ENCODE assay signal across 10 cellular contexts in the genomic region with DNA sequence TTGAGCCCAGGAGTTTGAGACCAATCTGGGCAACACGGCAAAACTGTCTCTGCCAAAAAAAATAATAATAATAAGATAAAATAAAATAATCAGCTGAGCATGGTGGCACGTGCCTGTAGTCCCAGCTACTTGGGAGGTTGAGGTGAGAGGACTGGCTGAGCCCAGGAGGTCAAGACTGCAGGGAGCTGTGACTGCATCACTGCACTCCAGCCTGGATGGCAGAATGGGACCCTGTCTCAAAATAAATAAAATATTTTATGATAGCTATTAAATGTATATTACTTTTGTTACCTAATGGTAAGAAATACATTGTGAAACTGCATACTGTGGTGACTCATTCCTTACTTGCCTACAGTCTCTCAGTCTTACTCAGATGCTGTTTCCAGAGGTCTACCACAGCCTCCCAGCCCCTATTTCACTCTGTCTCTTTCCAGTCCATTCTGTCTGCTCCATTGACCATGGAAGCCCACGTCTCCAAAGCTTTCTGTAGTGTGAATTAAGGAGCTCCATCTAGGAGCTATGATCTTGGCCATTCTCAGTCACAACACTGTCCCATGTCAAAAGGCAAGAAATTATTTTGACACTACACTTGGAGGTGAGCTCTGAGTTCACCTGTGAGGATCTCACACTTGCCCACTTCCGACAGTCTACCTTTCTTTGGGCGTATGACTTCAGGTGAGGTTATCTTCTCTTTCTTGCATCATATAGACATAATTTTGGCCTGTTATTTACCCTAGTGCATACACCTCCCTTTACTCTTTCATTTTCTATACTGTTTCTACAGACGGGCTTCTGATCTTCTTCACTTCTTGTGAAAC. TPM values are rescaled to one million over a fixed set of nuclear protein-coding genes. Genes with fewer than 3 reads are reported as not detected.
DNase-seq lines count a peak whose midpoint lies in the region; ATAC-seq lines count a peak whose summit lies in the region.
"Had no signal": no experiment of that assay in that cellular context is flagged by ENCODE, and none has a peak within 500 bp of the region (broad histone marks: within the 10 kb centered on the region; RNA-seq: fewer than 3 reads in every experiment).

No MANE protein-coding gene starts in this region.

- no peak overlapping the region for H3K18ac ChIP-seq in neuronal stem cell (ENCODE audit: low read length)

- H4K8ac ChIP-seq in neuronal stem cell (ENCODE audit: low read depth, low read length): no peak overlapping the region

- H3K27ac ChIP-seq in neuronal stem cell (replicated peaks; ENCODE audit: low read length): no peak overlapping the region
- H3K27ac ChIP-seq: SK-N-MC had no signal

- H3K27ac Mint-ChIP-seq in T-helper 17 cell: peak overlapping the region; percentile 83

- ATAC-seq in GM19025 (IDR thresholded peaks at IDR 0.05; ENCODE audit: low read depth, unreplicated experiment) (peak; percentile 93), HG02870 (IDR thresholded peaks at IDR 0.05; ENCODE audit: unreplicated experiment) (peak; percentile 98), T-helper 17 cell (peak; percentile 56)

- no peak for DNase-seq in T-helper 17 cell
- peak; percentile 27 for DNase-seq in non-pigmented ciliary epithelial cell (ENCODE audit: low read depth)
- DNase-seq in NCI-H1092 treated with DMSO at 0.1 percent for 48 hours (lab: John Stamatoyannopoulos, UW): no peak
- DNase-seq in neuronal stem cell (ENCODE audit: low spot score): no peak
- no peak for DNase-seq in HK-2 (ENCODE audit: unreplicated experiment)
- DNase-seq in NCI-H748 treated with DMSO at 0.1 percent for 48 hours (lab: John Stamatoyannopoulos, UW): no peak

- no peak overlapping the region for H3K9ac ChIP-seq in neuronal stem cell (ENCODE audit: low read depth, low read length, poor library complexity)

- H3K14ac ChIP-seq in neuronal stem cell (ENCODE audit: low read length): no peak overlapping the region

- no peak overlapping the region for H4K91ac ChIP-seq in neuronal stem cell (ENCODE audit: low read depth, low read length, poor library complexity)

- H3K4me1 Mint-ChIP-seq in T-helper 17 cell: peaks cover 5% of the 10 kb centered on the region

- no peak overlapping the region for H3K4me2 ChIP-seq in neuronal stem cell (ENCODE audit: insufficient read depth, low read length, poor library complexity, severe bottlenecking)

- H3K9me3 ChIP-seq in T-helper 17 cell (ENCODE audit: control insufficient read depth, low read length, poor library complexity, severe bottlenecking) (no peaks in the 10 kb centered on the region), neuronal stem cell (replicated peaks in 1 of 2; ENCODE audit: control insufficient read depth in 2 of 2, insufficient read depth in 1 of 2, low read depth in 1 of 2, low read length in 2 of 2) (no peaks in the 10 kb centered on the region)

- no peak overlapping the region for H2AK5ac ChIP-seq in neuronal stem cell (ENCODE audit: low read depth, low read length)

- no peaks in the 10 kb centered on the region for H3K4me1 ChIP-seq in neuronal stem cell (ENCODE audit: control insufficient read depth in 2 of 2, insufficient read depth in 1 of 2, low read depth in 1 of 2, low read length in 2 of 2)

- no peak overlapping the region for H2BK12ac ChIP-seq in neuronal stem cell (ENCODE audit: low read length)

- H2BK15ac ChIP-seq in neuronal stem cell (ENCODE audit: low read length): no peak overlapping the region

- H2BK120ac ChIP-seq in neuronal stem cell (ENCODE audit: low read depth, low read length): no peak overlapping the region

- whole genome bisulfite sequencing in neuronal stem cell (ENCODE audit: extremely low coverage in 2 of 2, insufficient read length in 2 of 2, insufficient replicate concordance in 1 of 2), 2 donors: no CpG with 5 or more reads among the region's 6 CpGs

- no peak overlapping the region for H2BK5ac ChIP-seq in neuronal stem cell (ENCODE audit: low read length)

- no peak overlapping the region for H2AFZ ChIP-seq in neuronal stem cell (ENCODE audit: low read length)

- H3K36me3 ChIP-seq in neuronal stem cell (replicated peaks in 1 of 2; ENCODE audit: control insufficient read depth in 2 of 2, insufficient read depth in 2 of 2, low read length in 2 of 2): no peaks in the 10 kb centered on the region

- H3K23ac ChIP-seq in neuronal stem cell (ENCODE audit: low read depth, low read length, poor library complexity): no peak overlapping the region

- H3K27me3 ChIP-seq in neuronal stem cell (ENCODE audit: control insufficient read depth in 3 of 3, insufficient read depth in 3 of 3, low read depth in 1 of 3, low read length in 3 of 3): peaks cover 0 to 7% (median 0%) of the 10 kb centered on the region in 3 experiments

- H3K4me3 ChIP-seq in neuronal stem cell (ENCODE audit: low read length in 2 of 2): no peak overlapping the region
- H3K4me3 ChIP-seq: lung, SK-N-MC had no signal

- no peaks in the 10 kb centered on the region for H3K36me3 Mint-ChIP-seq in T-helper 17 cell (ENCODE audit: low read depth)

- H3K4me3 Mint-ChIP-seq in T-helper 17 cell: no peak overlapping the region

- no peaks in the 10 kb centered on the region for H3K79me1 ChIP-seq in neuronal stem cell (ENCODE audit: low read depth, low read length)

- peaks cover 27% of the 10 kb centered on the region for H3K27me3 Mint-ChIP-seq in T-helper 17 cell

- H3K4ac ChIP-seq in neuronal stem cell (ENCODE audit: low read length): no peak overlapping the region

RNA-seq across cellular contexts. Expression of gene SNX9, which starts 22.4 kb away (rescaled TPM):
- 10 to 100 TPM; 21.2 to 38.9 TPM for total RNA-seq in T-helper 17 cell
- 21.0 TPM for polyA plus RNA-seq in neuronal stem cell (2013, experiment 1 of 2)
- 21.3 TPM for polyA plus RNA-seq in neuronal stem cell (2013, experiment 2 of 2)
